ENCODE assay signal across 2 cellular contexts in the genomic region with DNA sequence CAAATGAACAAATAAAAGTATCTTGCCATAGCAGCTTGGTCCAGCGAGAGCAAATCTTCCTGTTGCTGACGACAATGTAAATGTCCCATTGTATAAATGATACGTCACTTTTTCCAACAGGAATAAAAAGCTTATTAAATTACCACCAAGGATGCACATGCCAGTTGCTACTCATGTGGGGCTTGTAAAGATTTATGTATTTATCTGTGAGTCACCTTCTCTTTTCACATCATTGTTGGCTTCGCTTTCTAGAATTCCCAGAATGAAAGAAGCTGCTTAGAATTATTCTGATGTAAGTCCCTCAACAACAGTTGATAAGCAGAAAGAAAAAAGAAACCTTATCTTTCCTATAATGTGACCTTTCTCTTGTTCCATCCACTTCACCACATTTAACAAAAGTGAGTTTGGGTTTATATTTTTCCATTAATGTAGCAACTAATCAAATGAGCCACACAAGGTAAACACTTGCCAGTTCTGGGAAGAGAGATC.
TF ChIP-seq lines count a peak whose summit lies in the region.

No MANE protein-coding gene starts in this region.

TF ChIP-seq in IMR-90, 13 proteins besides CTCF, POLR2A, EP300 and RAD21 (continued from another document):
- TF ChIP-seq RCOR1 (IDR thresholded peaks at IDR 0.05; ENCODE audit: insufficient replicate concordance, low read length) (no peak), MAZ (IDR thresholded peaks at IDR 0.05; ENCODE audit: borderline replicate concordance, low read depth, low read length) (no peak), SMC3 (IDR thresholded peaks at IDR 0.05; ENCODE audit: low read depth, low read length) (no peak), FOS (IDR thresholded peaks at IDR 0.05; ENCODE audit: low read depth, low read length) (no peak)
- TF ChIP-seq, protein P1, sequence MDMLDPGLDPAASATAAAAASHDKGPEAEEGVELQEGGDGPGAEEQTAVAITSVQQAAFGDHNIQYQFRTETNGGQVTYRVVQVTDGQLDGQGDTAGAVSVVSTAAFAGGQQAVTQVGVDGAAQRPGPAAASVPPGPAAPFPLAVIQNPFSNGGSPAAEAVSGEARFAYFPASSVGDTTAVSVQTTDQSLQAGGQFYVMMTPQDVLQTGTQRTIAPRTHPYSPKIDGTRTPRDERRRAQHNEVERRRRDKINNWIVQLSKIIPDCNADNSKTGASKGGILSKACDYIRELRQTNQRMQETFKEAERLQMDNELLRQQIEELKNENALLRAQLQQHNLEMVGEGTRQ (IDR thresholded peaks at IDR 0.05; ENCODE audit: low read depth, low read length) = no peak
- TF ChIP-seq, protein P2, sequence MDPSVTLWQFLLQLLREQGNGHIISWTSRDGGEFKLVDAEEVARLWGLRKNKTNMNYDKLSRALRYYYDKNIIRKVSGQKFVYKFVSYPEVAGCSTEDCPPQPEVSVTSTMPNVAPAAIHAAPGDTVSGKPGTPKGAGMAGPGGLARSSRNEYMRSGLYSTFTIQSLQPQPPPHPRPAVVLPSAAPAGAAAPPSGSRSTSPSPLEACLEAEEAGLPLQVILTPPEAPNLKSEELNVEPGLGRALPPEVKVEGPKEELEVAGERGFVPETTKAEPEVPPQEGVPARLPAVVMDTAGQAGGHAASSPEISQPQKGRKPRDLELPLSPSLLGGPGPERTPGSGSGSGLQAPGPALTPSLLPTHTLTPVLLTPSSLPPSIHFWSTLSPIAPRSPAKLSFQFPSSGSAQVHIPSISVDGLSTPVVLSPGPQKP (IDR thresholded peaks at IDR 0.05; ENCODE audit: borderline replicate concordance, low read depth, low read length) = no peak

TF ChIP-seq in SK-N-SH, 30 proteins besides CTCF, POLR2A, EP300 and RAD21 (continued from another document):
- TF ChIP-seq, protein P3, sequence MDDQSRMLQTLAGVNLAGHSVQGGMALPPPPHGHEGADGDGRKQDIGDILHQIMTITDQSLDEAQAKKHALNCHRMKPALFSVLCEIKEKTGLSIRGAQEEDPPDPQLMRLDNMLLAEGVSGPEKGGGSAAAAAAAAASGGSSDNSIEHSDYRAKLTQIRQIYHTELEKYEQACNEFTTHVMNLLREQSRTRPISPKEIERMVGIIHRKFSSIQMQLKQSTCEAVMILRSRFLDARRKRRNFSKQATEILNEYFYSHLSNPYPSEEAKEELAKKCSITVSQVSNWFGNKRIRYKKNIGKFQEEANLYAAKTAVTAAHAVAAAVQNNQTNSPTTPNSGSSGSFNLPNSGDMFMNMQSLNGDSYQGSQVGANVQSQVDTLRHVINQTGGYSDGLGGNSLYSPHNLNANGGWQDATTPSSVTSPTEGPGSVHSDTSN (IDR thresholded peaks at IDR 0.05) = peak; percentile 46
- TF ChIP-seq JUND (IDR thresholded peaks at IDR 0.05) (0 out of 2 replicates have a peak, but pooled peaks have one; percentile 21), MEF2A (IDR thresholded peaks at IDR 0.05; ENCODE audit: borderline replicate concordance, low read depth) (no peak), RCOR1 (IDR thresholded peaks at IDR 0.05; ENCODE audit: low read length) (no peak), ELF1 (IDR thresholded peaks at IDR 0.05) (no peak), FOSL2 (IDR thresholded peaks at IDR 0.05; ENCODE audit: borderline replicate concordance, low read depth) (peak; percentile 30; the same call in 1 of the 2 replicates)
TF ChIP-seq in SK-N-SH: peak in this region for 4.
